19 cellular contexts compared by ENCODE assay signal in genomic region chr2:96110621-96111256, GRCh38. TPM values are rescaled to one million over a fixed set of nuclear protein-coding genes. Genes with fewer than 3 reads are reported as not detected.
DNase-seq lines count a peak whose midpoint lies in the region; ATAC-seq, FAIRE-seq and TF ChIP-seq lines count a peak whose summit lies in the region.
"Had no signal": no experiment of that assay in that cellular context is flagged by ENCODE, and none has a peak within 500 bp of the region (broad histone marks: within the 10 kb centered on the region; RNA-seq: fewer than 3 reads in every experiment).

No MANE protein-coding gene starts in this region.

- H4K20me1 ChIP-seq in H1 (replicated peaks in 1 of 2; ENCODE audit: control insufficient read depth in 1 of 2, insufficient read depth in 2 of 2, low read length in 2 of 2), result no peaks in the 10 kb centered on the region
- no peaks in the 10 kb centered on the region for H4K20me1 ChIP-seq in osteoblast (ENCODE audit: insufficient read depth, low read length)

- no peak overlapping the region for H2BK20ac ChIP-seq in H1 (ENCODE audit: low read length)

- H3K27me3 Mint-ChIP-seq in activated T-cell treated with anti-CD3 and anti-CD28 coated beads, Interleukin-2, amount 50 U/mL, for 4 hours (ENCODE audit: low read depth), result peaks cover 4% of the 10 kb centered on the region

- no peaks in the 10 kb centered on the region for H3K36me3 ChIP-seq in H1 (ENCODE audit: control insufficient read depth in 2 of 4, insufficient read depth in 4 of 4, low read length in 3 of 4)
- H3K36me3 ChIP-seq in osteoblast (ENCODE audit: insufficient read depth, low read length), result no peaks in the 10 kb centered on the region

- H4K91ac ChIP-seq in H1 (replicated peaks; ENCODE audit: insufficient read length, low read length), result no peak overlapping the region

- FAIRE-seq in H1 (lab: Jason Lieb, UNC), result no peak
- FAIRE-seq: A204.1 had no signal

- H3K4ac ChIP-seq in H1 (replicated peaks; ENCODE audit: insufficient read length, low read depth, low read length), result no peak overlapping the region

- H4K8ac ChIP-seq in H1 (ENCODE audit: extremely low read depth, insufficient read depth, low read length), result no peak overlapping the region; the same call in 1 of the 2 replicates

- H3K23ac ChIP-seq in H1 (ENCODE audit: insufficient read length), result no peak overlapping the region

- H3K4me2 ChIP-seq in H1 (ENCODE audit: insufficient read depth in 1 of 2, low read depth in 2 of 2, low read length in 2 of 2), result no peak overlapping the region
- no peak overlapping the region for H3K4me2 ChIP-seq in osteoblast (ENCODE audit: insufficient read depth, low read length)

- H3K9me3 Mint-ChIP-seq in activated T-cell treated with anti-CD3 and anti-CD28 coated beads, Interleukin-2, amount 50 U/mL, for 4 hours, result peaks cover 1% of the 10 kb centered on the region

- WGBS in H1 (ENCODE audit: extremely low coverage in 1 of 2, insufficient coverage in 1 of 2, insufficient read length in 1 of 2, insufficient replicate concordance in 2 of 2, low coverage in 1 of 2, low lambda C conversion rate in 2 of 2, missing lambda C conversion rate in 1 of 2), 2 experiments, result 91% methylated on average over 13 of the region's 13 CpGs; no CpG with 5 or more reads in 1 of the 2 experiments

- CTCF ChIA-PET in H1 (lab: Charles Lee; ENCODE audit: partially characterized antibody), result interaction anchor here (0.6 to 3.1 kb wide), 9 partner anchors 10 to 383 kb away, joined by 3 to 18 read pairs (median 4); no protein-coding TSS in a partner anchor
- CTCF ChIA-PET in GM10248 (lab: Yijun Ruan, JAX), result interaction anchor here (1.2 to 2.4 kb wide), 3 partner anchors 10 to 88 kb away, joined by 4 to 8 read pairs (median 5); no protein-coding TSS in a partner anchor

- H3K79me1 ChIP-seq in H1 (ENCODE audit: low read depth, low read length), result no peaks in the 10 kb centered on the region

- no peak overlapping the region for H3K14ac ChIP-seq in H1 (ENCODE audit: insufficient read length)

- ATAC-seq in activated T-cell treated with anti-CD3 and anti-CD28 coated beads, Interleukin-2, amount 50 U/mL, for 4 hours, result no peak
- ATAC-seq in GM21360 (IDR thresholded peaks at IDR 0.05; ENCODE audit: unreplicated experiment) (no peak), HG03139 (IDR thresholded peaks at IDR 0.05; ENCODE audit: unreplicated experiment) (no peak)

- H2BK12ac ChIP-seq in H1 (ENCODE audit: low read depth, low read length), result peak overlapping the region; percentile 86; the same call in 1 of the 2 replicates

- peaks cover 0 to 28% (median 18%) of the 10 kb centered on the region in 4 experiments; a peak in 6 of 7 replicates for H3K4me1 ChIP-seq in H1 (replicated peaks in 1 of 4; ENCODE audit: control insufficient read depth in 3 of 4, insufficient read depth in 4 of 4, low read length in 3 of 4)
- no peaks in the 10 kb centered on the region for H3K4me1 ChIP-seq in osteoblast (ENCODE audit: insufficient read depth, low read length)

- POLR2A ChIA-PET in H1 (lab: Charles Lee; ENCODE audit: partially characterized antibody), result interaction anchor here (0.6 to 1.7 kb wide), 2 partner anchors 9 to 115 kb away, joined by 4 to 5 read pairs; no protein-coding TSS in a partner anchor
- POLR2A ChIA-PET in GM10248 (lab: Yijun Ruan, JAX), result no interaction called here

- no peak for TF ChIP-seq EP300 in H1 (IDR thresholded peaks at IDR 0.05; ENCODE audit: borderline replicate concordance in 1 of 2, low read depth in 2 of 2, low read length in 2 of 2)

- TF ChIP-seq CTCF in H1 (IDR thresholded peaks at IDR 0.05; ENCODE audit: control extremely low read depth in 1 of 3, insufficient read depth in 1 of 3, low read depth in 1 of 3, low read length in 3 of 3) (no peak), osteoblast (IDR thresholded peaks at IDR 0.05; ENCODE audit: extremely low read depth, low read depth, low read length) (no peak), GM10248 (IDR thresholded peaks at IDR 0.05; ENCODE audit: control extremely low read depth, extremely low read depth, low read depth, missing control alignments) (no peak)

- no peak overlapping the region for H3K18ac ChIP-seq in H1 (ENCODE audit: extremely low read depth, low read length)

- H2AK5ac ChIP-seq in H1 (ENCODE audit: low read depth, low read length), result no peak overlapping the region

- peak; percentile 14 for DNase-seq in activated T-cell treated with anti-CD3 and anti-CD28 coated beads, Interleukin-2, amount 50 U/mL, for 1 hour
- no peak for DNase-seq in activated T-cell treated with anti-CD3 and anti-CD28 coated beads, Interleukin-2, amount 50 U/mL, for 4 hours
- DNase-seq in NCI-H69 (lab: John Stamatoyannopoulos, UW) (peak; percentile 5), H1 (ENCODE audit: low read depth in 1 of 2, low spot score in 2 of 2) (no peak), osteoblast (ENCODE audit: insufficient read length, low spot score, missing footprints) (peak; percentile 73), GM10248 (ENCODE audit: extremely low spot score) (no peak)
- DNase-seq: C1 segment of cervical spinal cord, DMS 273 treated with DMSO at 0.1 percent for 48 hours, GOT3, HFFc6, MM.1S, NCI-H1105 treated with DMSO at 0.1 percent for 48 hours, NCI-H2029 treated with DMSO at 0.1 percent for 48 hours, NCI-H524 had no signal

- peak overlapping the region; percentile 25; the same call in 1 of the 2 replicates for H2BK15ac ChIP-seq in H1 (ENCODE audit: low read length)

- H2AFZ ChIP-seq in H1 (ENCODE audit: low read length) (no peak overlapping the region), osteoblast (ENCODE audit: low read length) (no peak overlapping the region)

- H3K4me3 Mint-ChIP-seq in activated T-cell treated with anti-CD3 and anti-CD28 coated beads, Interleukin-2, amount 50 U/mL, for 4 hours, result no peak overlapping the region
- H3K4me3 Mint-ChIP-seq: HFFc6 had no signal

- TF ChIP-seq RAD21 in H1 (IDR thresholded peaks at IDR 0.05 in 1 of 2, conservative IDR thresholded peaks at IDR 0.05 in 1 of 2; ENCODE audit: low read depth in 2 of 2, low read length in 2 of 2), result no peak

- H3K4me3 ChIP-seq in H1 (ENCODE audit: extremely low read depth in 1 of 4, insufficient read depth in 2 of 4, low read depth in 3 of 4, low read length in 4 of 4) (no peak overlapping the region), osteoblast (ENCODE audit: insufficient read depth, low read length) (no peak overlapping the region)

- H3K4me1 Mint-ChIP-seq in activated T-cell treated with anti-CD3 and anti-CD28 coated beads, Interleukin-2, amount 50 U/mL, for 4 hours (ENCODE audit: low read depth), result peaks cover 5% of the 10 kb centered on the region

- H3K36me3 Mint-ChIP-seq in activated T-cell treated with anti-CD3 and anti-CD28 coated beads, Interleukin-2, amount 50 U/mL, for 4 hours (ENCODE audit: insufficient read depth), result no peaks in the 10 kb centered on the region

- H3K79me2 ChIP-seq in H1 (ENCODE audit: control insufficient read depth in 1 of 2, insufficient read depth in 2 of 2, low read length in 2 of 2) (no peaks in the 10 kb centered on the region), osteoblast (ENCODE audit: insufficient read depth, low read length) (no peaks in the 10 kb centered on the region)

- peaks cover 3 to 5% of the 10 kb centered on the region in 2 experiments; a peak in 1 of 4 replicates for H3K9me3 ChIP-seq in H1 (ENCODE audit: insufficient read depth in 2 of 2, low read depth in 1 of 2, low read length in 1 of 2)
- no peaks in the 10 kb centered on the region for H3K9me3 ChIP-seq in osteoblast (ENCODE audit: low read depth, low read length)

- no peak overlapping the region for H4K5ac ChIP-seq in H1 (ENCODE audit: insufficient read length, low read depth, low read length)

- H2BK5ac ChIP-seq in H1 (ENCODE audit: low read depth, low read length), result no peak overlapping the region

- no peak overlapping the region for H3K27ac ChIP-seq in H1 (ENCODE audit: low read depth, low read length)
- H3K27ac ChIP-seq in osteoblast (ENCODE audit: low read depth, low read length), result no peak overlapping the region

- H3K9ac ChIP-seq in H1 (replicated peaks in 1 of 4; ENCODE audit: extremely low read depth in 1 of 4, low read depth in 3 of 4, low read length in 3 of 4), result no peak overlapping the region

- TF ChIP-seq POLR2A in H1 (IDR thresholded peaks at IDR 0.05; ENCODE audit: control extremely low read depth in 1 of 2, low read depth in 2 of 2, low read length in 2 of 2), result no peak

- no peak overlapping the region for H3K56ac ChIP-seq in H1 (replicated peaks; ENCODE audit: insufficient read length, low read depth, low read length)

- H3K23me2 ChIP-seq in H1 (ENCODE audit: low read depth, low read length), result peaks cover 4% of the 10 kb centered on the region; the same call in 1 of the 2 replicates

- H3K27me3 ChIP-seq in H1 (replicated peaks in 1 of 4; ENCODE audit: control insufficient read depth in 3 of 4, extremely low read depth in 1 of 4, insufficient read depth in 3 of 4, low read length in 3 of 4) (peaks cover 0 to 11% (median 7%) of the 10 kb centered on the region in 4 experiments; a peak in 5 of 7 replicates), osteoblast (ENCODE audit: insufficient read depth, low read length) (peaks cover 22% of the 10 kb centered on the region)

- H2BK120ac ChIP-seq in H1 (replicated peaks; ENCODE audit: low read depth, low read length), result no peak overlapping the region

RNA-seq across cellular contexts. Expression of gene ADRA2B, which starts 5.6 kb away (rescaled TPM):
- total RNA-seq in activated T-cell treated with anti-CD3 and anti-CD28 coated beads, Interleukin-2, amount 50 U/mL, for 4 hours, result under 1 TPM; 0.40 to 0.57 (median 0.40) TPM
- 6.5 and 6.6 TPM in 2 replicates for total RNA-seq in H1 (2021; fragmentation: NEBNext Ultra II Directional; extraction: Animal tissue kit (Norgen Biotek cat#: 25700))
- polyA plus RNA-seq in H1 (2011; rRNA removed), result 5.8 and 8.3 TPM in 2 replicates
- polyA plus RNA-seq in H1 (2011; cell fraction: cytosol; rRNA removed), result 6.6 TPM
- polyA plus RNA-seq in H1 (2011; cell fraction: nucleus; rRNA removed), result 14.4 TPM
- polyA plus RNA-seq in H1 (2012, experiment 1 of 2), result 3.3 to 6.4 TPM (median 5.3 TPM) in 4 replicates
- 4.8 TPM for polyA plus RNA-seq in H1 (2012, experiment 2 of 2)
- polyA plus RNA-seq in H1 (2013, experiment 1 of 2), result 3.7 TPM
- 4.0 TPM for polyA plus RNA-seq in H1 (2013, experiment 2 of 2)
- polyA minus RNA-seq in H1 (2011; rRNA and poly(A)+ RNA removed), result 4.4 and 4.9 TPM in 2 replicates
- polyA minus RNA-seq in H1 (2011; cell fraction: cytosol; rRNA and poly(A)+ RNA removed), result 6.7 TPM
- 6.8 TPM for polyA minus RNA-seq in H1 (2011; cell fraction: nucleus; rRNA and poly(A)+ RNA removed)
- total RNA-seq in osteoblast, result under 0.01 TPM in 1 of 2 replicates, not detected in the other
- total RNA-seq: Daoy, HFFc6, RPMI7951 had no signal

RNA-seq across cellular contexts. Expression of gene ASTL, which starts 27.6 kb away (rescaled TPM):
- total RNA-seq in activated T-cell treated with anti-CD3 and anti-CD28 coated beads, Interleukin-2, amount 50 U/mL, for 4 hours, result 1 to 10 TPM; 2.3 to 3.0 (median 2.8) TPM
- 0.60 and 0.75 TPM in 2 replicates for total RNA-seq in H1 (2021; fragmentation: NEBNext Ultra II Directional; extraction: Animal tissue kit (Norgen Biotek cat#: 25700))
- polyA plus RNA-seq in H1 (2011; rRNA removed), result 1.4 and 2.2 TPM in 2 replicates
- 1.4 TPM for polyA plus RNA-seq in H1 (2011; cell fraction: cytosol; rRNA removed)
- 2.5 TPM for polyA plus RNA-seq in H1 (2011; cell fraction: nucleus; rRNA removed)
- 0.28 to 1.2 TPM (median 0.73 TPM) in 4 replicates for polyA plus RNA-seq in H1 (2012, experiment 1 of 2)
- polyA plus RNA-seq in H1 (2012, experiment 2 of 2), result 0.54 TPM
- polyA plus RNA-seq in H1 (2013, experiment 1 of 2), result 0.67 TPM
- polyA plus RNA-seq in H1 (2013, experiment 2 of 2), result 0.46 TPM
- 1.2 and 1.6 TPM in 2 replicates for polyA minus RNA-seq in H1 (2011; rRNA and poly(A)+ RNA removed)
- polyA minus RNA-seq in H1 (2011; cell fraction: cytosol; rRNA and poly(A)+ RNA removed), result 1.8 TPM
- 1.8 TPM for polyA minus RNA-seq in H1 (2011; cell fraction: nucleus; rRNA and poly(A)+ RNA removed)
- total RNA-seq in osteoblast, result not detected in 2 replicates
- total RNA-seq: Daoy, RPMI7951 had no signal

RNA-seq across cellular contexts. Expression of gene DUSP2, which starts 34.5 kb away (rescaled TPM):
- total RNA-seq in activated T-cell treated with anti-CD3 and anti-CD28 coated beads, Interleukin-2, amount 50 U/mL, for 4 hours, result 100 to 1,000 TPM; 365 to 525 (median 419) TPM
- 8.7 and 10.1 TPM in 2 replicates for total RNA-seq in H1 (2021; fragmentation: NEBNext Ultra II Directional; extraction: Animal tissue kit (Norgen Biotek cat#: 25700))
- 10.4 and 11.7 TPM in 2 replicates for polyA plus RNA-seq in H1 (2011; rRNA removed)
- 8.4 TPM for polyA plus RNA-seq in H1 (2011; cell fraction: cytosol; rRNA removed)
- polyA plus RNA-seq in H1 (2011; cell fraction: nucleus; rRNA removed), result 21.7 TPM
- 5.9 to 8.2 TPM (median 7.6 TPM) in 4 replicates for polyA plus RNA-seq in H1 (2012, experiment 1 of 2)
- polyA plus RNA-seq in H1 (2012, experiment 2 of 2), result 9.0 TPM
- polyA plus RNA-seq in H1 (2013, experiment 1 of 2), result 3.6 TPM
- polyA plus RNA-seq in H1 (2013, experiment 2 of 2), result 3.2 TPM
- polyA minus RNA-seq in H1 (2011; rRNA and poly(A)+ RNA removed), result 5.5 and 5.9 TPM in 2 replicates
- polyA minus RNA-seq in H1 (2011; cell fraction: cytosol; rRNA and poly(A)+ RNA removed), result 5.7 TPM
- 26.8 TPM for polyA minus RNA-seq in H1 (2011; cell fraction: nucleus; rRNA and poly(A)+ RNA removed)
- 2.7 and 3.3 TPM in 2 replicates for total RNA-seq in osteoblast

Comparison
In these comparisons a context has a peak if more than half of its experiments do, and no peak if none do; other contexts are left out.
1. DNase-seq: peak in activated T-cell treated with anti-CD3 and anti-CD28 coated beads, Interleukin-2, amount 50 U/mL, for 1 hour (single experiment), NCI-H69 (single experiment) and osteoblast (single experiment); none in activated T-cell treated with anti-CD3 and anti-CD28 coated beads, Interleukin-2, amount 50 U/mL, for 4 hours (single experiment), H1 (0 of 2) and GM10248 (single experiment).
2. RNA of gene DUSP2, which starts 34.5 kb away (total RNA-seq): 365 to 525 TPM in activated T-cell treated with anti-CD3 and anti-CD28 coated beads, Interleukin-2, amount 50 U/mL, for 4 hours; 8.7 to 10.1 TPM in H1 and 2.7 to 3.3 TPM in osteoblast; every median in the first group is over 10 times any median in the second.